5 cellular contexts compared by ENCODE assay signal in genomic region chr4:102445213-102445612, GRCh38.
"Had no signal": no experiment of that assay in that cellular context is flagged by ENCODE, and none has a peak within 500 bp of the region (broad histone marks: within the 10 kb centered on the region; RNA-seq: fewer than 3 reads in every experiment).

No MANE protein-coding gene starts in this region.

- DNase-seq: IMR-90, KBM-7, KG1 had no signal

- H3K27ac ChIP-seq: HL-60 had no signal

- FAIRE-seq: HTR-8/SVneo had no signal
